Comparison of ENCODE assay signal across 28 cellular contexts in the genomic region with DNA sequence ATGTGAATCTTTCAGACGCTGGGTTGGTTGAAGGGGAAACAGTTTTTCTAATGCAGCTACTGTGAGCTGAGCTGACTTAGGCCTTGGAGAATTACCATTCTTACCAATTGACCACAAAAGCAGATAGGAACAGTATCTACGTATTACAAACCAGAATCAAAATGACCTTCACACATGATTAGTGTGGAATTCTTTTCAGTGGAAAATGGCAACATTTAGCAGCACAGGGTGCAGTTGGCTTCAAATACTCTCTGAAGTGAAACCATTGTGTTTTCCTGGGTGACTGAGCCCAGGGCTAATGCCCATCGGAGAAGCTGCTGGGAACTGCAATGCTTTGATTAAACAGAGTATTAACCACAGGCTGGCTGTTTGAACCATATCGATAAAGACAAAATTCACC. TPM values are rescaled to one million over a fixed set of nuclear protein-coding genes. Genes with fewer than 3 reads are reported as not detected.
A peak's percentile ranks its signal among the peaks of the same experiment; 100 is the strongest.
DNase-seq lines count a peak whose midpoint lies in the region; FAIRE-seq and TF ChIP-seq lines count a peak whose summit lies in the region.
"Had no signal": no experiment of that assay in that cellular context is flagged by ENCODE, and none has a peak within 500 bp of the region (broad histone marks: within the 10 kb centered on the region; RNA-seq: fewer than 3 reads in every experiment).

No MANE protein-coding gene starts in this region.

- TF ChIP-seq POLR2A in GM12891 (IDR thresholded peaks at IDR 0.05; ENCODE audit: low read depth, low read length): no peak

- H3K9me3 Mint-ChIP-seq in activated T-cell treated with anti-CD3 and anti-CD28 coated beads, Interleukin-2, amount 50 U/mL, for 24 hours: no peaks in the 10 kb centered on the region

- in situ Hi-C loops in astrocyte of the cerebellum (cut with HindIII; ENCODE audit: low sequenced_read_pairs): no loop called here

- no peak overlapping the region for H3K4me3 Mint-ChIP-seq in activated T-cell treated with anti-CD3 and anti-CD28 coated beads, Interleukin-2, amount 50 U/mL, for 24 hours
- H3K4me3 Mint-ChIP-seq: CD4-positive, CD25-positive, alpha-beta regulatory T cell; IgD-negative memory B cell had no signal

- DNase-seq in Daoy (ENCODE audit: low read depth) (peak; percentile 6), astrocyte of the cerebellum (ENCODE audit: low read depth) (peak; percentile 76), fibroblast of villous mesenchyme (ENCODE audit: low read depth) (peak; percentile 37), pons (ENCODE audit: low spot score) (peak; percentile 77), NOMO-1 treated with dmso at 0.1 percent for 144 hours (lab: John Stamatoyannopoulos, UW; ENCODE audit: unreplicated experiment) (no peak), GM12891 (ENCODE audit: insufficient read length, low spot score) (no peak)
- no peak for DNase-seq in activated effector memory CD4-positive, alpha-beta T cell treated with Interleukin-2 at 50 U/mL for 16 hours
- DNase-seq in activated T-cell treated with anti-CD3 and anti-CD28 coated beads, Interleukin-2, amount 50 U/mL, for 24 hours: no peak
- DNase-seq: activated CD4-positive, alpha-beta T cell treated with anti-CD3 and anti-CD28 coated beads, Interleukin-2, amount 50 U/mL, for 1 hour; activated naive CD4-positive, alpha-beta T cell treated with anti-CD3 and anti-CD28 coated beads, Interleukin-2, amount 50 U/mL, for 16 hours; CD4-positive, CD25-positive, alpha-beta regulatory T cell; central memory CD4-positive, alpha-beta T cell; glutamatergic neuron; NCI-H1105; NCI-H2029; NCI-H2227 treated with DMSO at 0.1 percent for 48 hours; pancreas; right lobe of liver; SIG-M5; stimulated activated naive CD8-positive, alpha-beta T cell treated with anti-CD3 and anti-CD28 coated beads, Interleukin-15, Interleukin-2, amounts not matched to agents 100 U/mL and 50 U/mL, for 24 hours; trophoblast cell had no signal

- H3K4me1 Mint-ChIP-seq in activated T-cell treated with anti-CD3 and anti-CD28 coated beads, Interleukin-2, amount 50 U/mL, for 24 hours (ENCODE audit: low read depth): no peaks in the 10 kb centered on the region
- H3K4me1 Mint-ChIP-seq: CD4-positive, CD25-positive, alpha-beta regulatory T cell; IgD-negative memory B cell had no signal

- TF ChIP-seq CTCF in astrocyte of the cerebellum (IDR thresholded peaks at IDR 0.05; ENCODE audit: low read depth, low read length, missing control alignments) (no peak), fibroblast of villous mesenchyme (IDR thresholded peaks at IDR 0.05; ENCODE audit: insufficient read depth, low read depth, low read length) (no peak)

- H3K36me3 Mint-ChIP-seq in activated T-cell treated with anti-CD3 and anti-CD28 coated beads, Interleukin-2, amount 50 U/mL, for 24 hours (ENCODE audit: low read depth): no peaks in the 10 kb centered on the region
- H3K36me3 Mint-ChIP-seq: CD4-positive, CD25-positive, alpha-beta regulatory T cell; IgD-negative memory B cell had no signal

- H3K4me3 ChIP-seq in astrocyte of the cerebellum (ENCODE audit: low read depth, low read length): no peak overlapping the region
- no peak overlapping the region for H3K4me3 ChIP-seq in fibroblast of villous mesenchyme (ENCODE audit: low read depth, low read length)
- H3K4me3 ChIP-seq: GM12878, lung, pancreas, right lobe of liver had no signal

- no peak overlapping the region for H3K27ac Mint-ChIP-seq in activated T-cell treated with anti-CD3 and anti-CD28 coated beads, Interleukin-2, amount 50 U/mL, for 24 hours
- H3K27ac Mint-ChIP-seq: CD4-positive, CD25-positive, alpha-beta regulatory T cell; IgD-negative memory B cell had no signal

- FAIRE-seq in GM12891 (lab: Jason Lieb, UNC): no peak
- FAIRE-seq: GM12878, H1 had no signal

- H3K27me3 Mint-ChIP-seq in activated T-cell treated with anti-CD3 and anti-CD28 coated beads, Interleukin-2, amount 50 U/mL, for 24 hours: peaks cover 19% of the 10 kb centered on the region
- H3K27me3 Mint-ChIP-seq: IgD-negative memory B cell had no signal

TF ChIP-seq in GM12891, 5 proteins besides CTCF, POLR2A, EP300 and RAD21:
- TF ChIP-seq POU2F2 (IDR thresholded peaks at IDR 0.05; ENCODE audit: low read depth, low read length) (no peak), PAX5 (IDR thresholded peaks at IDR 0.05; ENCODE audit: insufficient read depth, low read length, severe bottlenecking) (no peak), SPI1 (IDR thresholded peaks at IDR 0.05; ENCODE audit: low read depth, low read length) (no peak), TAF1 (IDR thresholded peaks at IDR 0.05; ENCODE audit: low read depth, low read length) (no peak), POLR2AphosphoS5 (IDR thresholded peaks at IDR 0.05; ENCODE audit: low read depth, low read length) (no peak)

RNA-seq across cellular contexts. Expression of a gene that starts 40.2 kb away (rescaled TPM):
- total RNA-seq in Daoy (2014; rRNA removed; shearing (Covaris generic)): not detected in 2 replicates
- total RNA-seq in fibroblast of villous mesenchyme: not detected in 2 replicates
- 0.09 TPM for polyA plus RNA-seq in GM12891 (2012; ENCODE audit: low read depth, missing spikeins)
- total RNA-seq: CD4-positive, CD25-positive, alpha-beta regulatory T cell; dermis microvascular lymphatic vessel endothelial cell; GM12878; H1 had no signal
- polyA plus RNA-seq: CD4-positive, CD25-positive, alpha-beta regulatory T cell; H1; IgD-negative memory B cell; keratinocyte; lung; neural cell had no signal

Comparison
In these comparisons a context has a peak if more than half of its experiments do, and no peak if none do; other contexts are left out.
1. DNase-seq: peak in Daoy (single experiment), astrocyte of the cerebellum (single experiment), fibroblast of villous mesenchyme (single experiment) and pons (single experiment); none in activated effector memory CD4-positive, alpha-beta T cell treated with Interleukin-2 at 50 U/mL for 16 hours (single experiment), activated T-cell treated with anti-CD3 and anti-CD28 coated beads, Interleukin-2, amount 50 U/mL, for 24 hours (single experiment), NOMO-1 treated with dmso at 0.1 percent for 144 hours (single experiment) and GM12891 (single experiment).